9 cellular contexts compared by ENCODE assay signal in genomic region chr15:59885832-59886231, GRCh38.
DNase-seq lines count a peak whose midpoint lies in the region; ATAC-seq and TF ChIP-seq lines count a peak whose summit lies in the region.
"Had no signal": no experiment of that assay in that cellular context is flagged by ENCODE, and none has a peak within 500 bp of the region (broad histone marks: within the 10 kb centered on the region; RNA-seq: fewer than 3 reads in every experiment).

No MANE protein-coding gene starts in this region.

- H3K36me3 Mint-ChIP-seq in activated naive CD4-positive, alpha-beta T cell treated with anti-CD3 and anti-CD28 coated beads, Interleukin-2, amount 50 U/mL, for 72 hours = no peaks in the 10 kb centered on the region
- H3K36me3 Mint-ChIP-seq: CD8-positive, alpha-beta T cell had no signal

- peak overlapping the region; percentile 75 for H3K27ac ChIP-seq in C4-2B
- no peak overlapping the region for H3K27ac ChIP-seq in foreskin keratinocyte

- DNase-seq in NCI-H1105 (lab: John Stamatoyannopoulos, UW) (peak; percentile 99), NCI-H774 (lab: John Stamatoyannopoulos, UW) (peak; percentile 41), foreskin keratinocyte (peak; percentile 93 to 95)
- DNase-seq in activated naive CD4-positive, alpha-beta T cell treated with anti-CD3 and anti-CD28 coated beads, Interleukin-2, amount 50 U/mL, for 72 hours (ENCODE audit: low spot score in 2 of 2) = no peak
- DNase-seq: CD8-positive, alpha-beta T cell had no signal

- peaks cover 4% of the 10 kb centered on the region for H3K27me3 ChIP-seq in foreskin keratinocyte

- no peaks in the 10 kb centered on the region for H3K9me3 Mint-ChIP-seq in activated naive CD4-positive, alpha-beta T cell treated with anti-CD3 and anti-CD28 coated beads, Interleukin-2, amount 50 U/mL, for 72 hours
- H3K9me3 Mint-ChIP-seq: CD8-positive, alpha-beta T cell had no signal

- H3K4me1 ChIP-seq in foreskin keratinocyte = peaks cover 6% of the 10 kb centered on the region

- H3K27ac Mint-ChIP-seq in activated naive CD4-positive, alpha-beta T cell treated with anti-CD3 and anti-CD28 coated beads, Interleukin-2, amount 50 U/mL, for 72 hours = peak overlapping the region in 1 of 2 donors; percentile 19
- H3K27ac Mint-ChIP-seq: CD8-positive, alpha-beta T cell had no signal

- ATAC-seq in foreskin keratinocyte (peak; percentile 93), GM21528 (IDR thresholded peaks at IDR 0.05; ENCODE audit: low FRiP score, unreplicated experiment) (no peak), HG03139 (IDR thresholded peaks at IDR 0.05; ENCODE audit: unreplicated experiment) (no peak)
- ATAC-seq in activated naive CD4-positive, alpha-beta T cell treated with anti-CD3 and anti-CD28 coated beads, Interleukin-2, amount 50 U/mL, for 72 hours = no peak
- no peak for ATAC-seq in activated CD4-positive, CD25-positive, alpha-beta regulatory T cell treated with anti-CD3 and anti-CD28 coated beads, Interleukin-2, amount 50 U/mL, for 24 hours
- ATAC-seq: CD8-positive, alpha-beta T cell had no signal

- no peak for TF ChIP-seq CTCF in C4-2B (conservative IDR thresholded peaks at IDR 0.05)
- TF ChIP-seq CTCF in foreskin keratinocyte (conservative IDR thresholded peaks at IDR 0.05) = peak; percentile 45

Comparison
In these comparisons a context has a peak if more than half of its experiments do, and no peak if none do; other contexts are left out.
1. DNase-seq: peak in NCI-H1105 (single experiment), NCI-H774 (single experiment) and foreskin keratinocyte (2 of 2); none in activated naive CD4-positive, alpha-beta T cell treated with anti-CD3 and anti-CD28 coated beads, Interleukin-2, amount 50 U/mL, for 72 hours (0 of 2).